Comparison of ENCODE assay signal across 13 cellular contexts in the genomic region with DNA sequence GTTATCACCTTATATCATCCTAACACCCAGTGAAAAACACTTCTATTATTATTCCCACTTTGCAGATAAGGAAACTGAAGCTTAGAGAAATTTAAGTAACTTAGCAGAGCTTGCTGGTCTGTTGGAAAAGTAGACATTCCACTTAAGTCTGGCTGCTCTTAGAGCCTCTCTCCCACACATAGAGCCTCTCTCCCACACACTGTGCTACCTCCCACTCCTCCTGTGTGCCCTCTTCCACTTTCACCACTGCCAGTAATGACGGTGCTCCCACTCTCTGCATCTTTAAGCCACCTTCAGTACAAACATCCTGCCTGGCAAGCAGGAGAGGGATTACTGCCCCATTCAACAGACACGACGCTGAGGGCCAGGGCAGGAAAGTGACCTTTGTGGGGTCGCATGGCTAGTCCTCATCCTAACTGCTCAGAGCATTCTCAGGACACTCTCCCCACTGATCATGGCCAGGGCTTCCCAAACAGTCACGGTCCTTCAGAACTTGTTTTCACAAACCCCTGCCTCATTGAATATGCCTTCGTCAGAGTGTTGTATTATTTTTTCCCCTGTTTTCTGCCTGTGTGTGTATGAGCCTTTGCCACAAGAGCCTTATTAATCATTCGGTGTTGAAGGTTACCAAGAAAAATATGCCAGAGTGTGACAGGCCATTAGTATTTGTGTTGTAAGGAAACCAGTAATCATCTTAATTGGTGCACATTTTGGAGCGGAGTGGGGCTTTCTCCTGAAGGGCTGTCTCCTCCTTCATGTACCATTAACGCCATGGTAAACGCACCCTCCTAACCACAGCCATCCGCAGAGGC.
DNase-seq lines count a peak whose midpoint lies in the region; ATAC-seq, FAIRE-seq and TF ChIP-seq lines count a peak whose summit lies in the region.
"Had no signal": no experiment of that assay in that cellular context is flagged by ENCODE, and none has a peak within 500 bp of the region (broad histone marks: within the 10 kb centered on the region; RNA-seq: fewer than 3 reads in every experiment).

No MANE protein-coding gene starts in this region.

- H3K4me1 ChIP-seq in HepG2 (ENCODE audit: insufficient read depth, low read length), result peaks cover 71% of the 10 kb centered on the region
- no peaks in the 10 kb centered on the region for H3K4me1 ChIP-seq in right lobe of liver
- H3K4me1 ChIP-seq in K562 (replicated peaks in 1 of 2; ENCODE audit: control insufficient read depth in 2 of 2, insufficient read depth in 2 of 2, low read length in 2 of 2), result peaks cover 0 to 24% of the 10 kb centered on the region in 2 experiments; a peak in 3 of 5 replicates
- H3K4me1 ChIP-seq in aorta (ENCODE audit: control insufficient read depth in 1 of 2, insufficient read depth in 2 of 2, low read length in 2 of 2), result peaks cover 2 to 11% of the 10 kb centered on the region in 2 donors

- FAIRE-seq in HepG2 (lab: Jason Lieb, UNC) (no peak), K562 (lab: Jason Lieb, UNC) (no peak)
- FAIRE-seq: endometrium had no signal

- TF ChIP-seq EP300 in HepG2 (IDR thresholded peaks at IDR 0.05; ENCODE audit: low read depth in 2 of 2, low read length in 2 of 2) (no peak), HepG2 (CRISPR knock-in tag; IDR thresholded peaks at IDR 0.05; ENCODE audit: borderline replicate concordance) (no peak), K562 (IDR thresholded peaks at IDR 0.05; ENCODE audit: low read length) (no peak)

- TF ChIP-seq CTCF in HepG2 (CRISPR knock-in tag; IDR thresholded peaks at IDR 0.05) (no peak), right lobe of liver (IDR thresholded peaks at IDR 0.05) (no peak), K562 (IDR thresholded peaks at IDR 0.05 in 2 of 3, conservative IDR thresholded peaks at IDR 0.05 in 1 of 3; ENCODE audit: insufficient read depth in 2 of 3, low read depth in 1 of 3, low read length in 3 of 3) (no peak), nephron (IDR thresholded peaks at IDR 0.05; ENCODE audit: unreplicated experiment in 3 of 3) (no peak)

- H3K9me3 Mint-ChIP-seq in nephron, result no peaks in the 10 kb centered on the region

- H3K27ac ChIP-seq in HepG2 (ENCODE audit: extremely low read length, insufficient read depth, low read length) (no peak overlapping the region), right lobe of liver (no peak overlapping the region), K562 (ENCODE audit: extremely low read depth, low read depth, low read length) (no peak overlapping the region; the same call in 2 of the 3 replicates), aorta (ENCODE audit: low read depth in 1 of 2, low read length in 2 of 2) (peak overlapping the region; percentile 45 to 84)
- H3K27ac ChIP-seq: suprapubic skin had no signal

- peaks cover 6% of the 10 kb centered on the region for H3K27me3 Mint-ChIP-seq in nephron (ENCODE audit: low read depth)
- H3K27me3 Mint-ChIP-seq: activated CD4-positive, alpha-beta T cell treated with anti-CD3 and anti-CD28 coated beads for 36 hours had no signal

- H3K4me3 Mint-ChIP-seq in nephron, result peak overlapping the region in 1 of 3 experiments; percentile 12
- H3K4me3 Mint-ChIP-seq: activated CD4-positive, alpha-beta T cell treated with anti-CD3 and anti-CD28 coated beads for 36 hours had no signal

- CTCF ChIA-PET in HepG2 (lab: Yijun Ruan, JAX; ENCODE audit: low intra/inter-chr PET ratio, low total read pairs), result no interaction called here
- CTCF ChIA-PET in K562 (lab: Yijun Ruan, JAX; ENCODE audit: low intra/inter-chr PET ratio), result no interaction called here

- TF ChIP-seq POLR2A in HepG2 (IDR thresholded peaks at IDR 0.05; ENCODE audit: insufficient read depth in 1 of 2, low read depth in 2 of 2, low read length in 2 of 2) (no peak), right lobe of liver (IDR thresholded peaks at IDR 0.05) (no peak), K562 (conservative IDR thresholded peaks at IDR 0.05) (no peak)

- TF ChIP-seq RAD21 in HepG2 (CRISPR knock-in tag; IDR thresholded peaks at IDR 0.05) (no peak), K562 (CRISPR knock-in tag; conservative IDR thresholded peaks at IDR 0.05 in 1 of 2, IDR thresholded peaks at IDR 0.05 in 1 of 2) (no peak)

- H3K4me2 ChIP-seq in HepG2 (ENCODE audit: low read depth, low read length) (no peak overlapping the region), K562 (ENCODE audit: insufficient read depth, low read length) (no peak overlapping the region; the same call in 1 of the 2 replicates)

- WGBS in HepG2 (ENCODE audit: low lambda C conversion rate), result 92% methylated on average over 10 of the region's 11 CpGs
- 90% methylated on average over 7 of the region's 11 CpGs for WGBS in right lobe of liver (ENCODE audit: insufficient coverage, low coverage, low lambda C conversion rate, missing lambda C conversion rate)
- 74% methylated on average over 11 of the region's 11 CpGs for WGBS in K562 (ENCODE audit: insufficient coverage, low coverage, missing lambda C conversion rate)
- 23 to 35% methylated on average over 11 of the region's 11 CpGs for WGBS in aorta, 2 donors

- DNase-seq in HepG2 (ENCODE audit: low spot score) (no peak), right lobe of liver (no peak), K562 (ENCODE audit: extremely low read depth in 1 of 4, low spot score in 3 of 4) (no peak), aorta (no peak), activated T-cell treated with anti-CD3 and anti-CD28 coated beads for 4 hours (no peak), T-helper 9 cell (no peak)
- DNase-seq: activated CD4-positive, alpha-beta T cell treated with anti-CD3 and anti-CD28 coated beads for 36 hours; MG63; NCI-H510A treated with DMSO at 0.1 percent for 48 hours had no signal

- intact Hi-C loops in HepG2 (cut with micrococcal nuclease; ENCODE audit: unreplicated experiment), result no loop called here
- intact Hi-C loops in right lobe of liver (cut with DNase I), result no loop called here
- intact Hi-C loops in K562 (cut with micrococcal nuclease), result no loop called here
- intact Hi-C loops in aorta (cut with DNase I), result loop anchor here (5.0 kb wide), 3 partner anchors 46 to 161 kb away; no protein-coding TSS in a partner anchor

- no peaks in the 10 kb centered on the region for H3K36me3 Mint-ChIP-seq in nephron (ENCODE audit: low read depth)

- H3K4me3 ChIP-seq in HepG2 (replicated peaks in 1 of 3; ENCODE audit: insufficient read depth in 1 of 3, low read depth in 2 of 3, low read length in 3 of 3) (no peak overlapping the region), right lobe of liver (no peak overlapping the region), K562 (no peak overlapping the region), aorta (ENCODE audit: low read length in 2 of 2) (no peak overlapping the region)
- H3K4me3 ChIP-seq: MG63, suprapubic skin had no signal

- POLR2A ChIA-PET in HepG2 (lab: Yijun Ruan, JAX), result no interaction called here
- POLR2A ChIA-PET in K562 (lab: Yijun Ruan, JAX), result no interaction called here

- peaks cover 3% of the 10 kb centered on the region for H3K9me1 ChIP-seq in K562 (ENCODE audit: control insufficient read depth, insufficient read depth, low read length)

- ATAC-seq in HepG2, result no peak
- no peak for ATAC-seq in right lobe of liver
- ATAC-seq in K562, result peak; percentile 32
- peak; percentile 17 for ATAC-seq in aorta (ENCODE audit: low FRiP score)
- ATAC-seq in SK-N-SH treated with all-trans-retinoic acid at 6 μM for 48 hours, result no peak
- ATAC-seq: activated CD4-positive, alpha-beta T cell treated with anti-CD3 and anti-CD28 coated beads for 36 hours had no signal

- H2AFZ ChIP-seq in HepG2 (ENCODE audit: low read length) (no peak overlapping the region), K562 (ENCODE audit: low read depth, low read length) (no peak overlapping the region)

- H3K4me1 Mint-ChIP-seq in nephron, result peaks cover 45% of the 10 kb centered on the region

- H4K20me1 ChIP-seq in HepG2 (ENCODE audit: insufficient read depth, low read length) (no peaks in the 10 kb centered on the region), K562 (replicated peaks; ENCODE audit: control insufficient read depth, insufficient read depth, low read length) (no peaks in the 10 kb centered on the region; the same call in 1 of the 2 replicates)

- H3K27me3 ChIP-seq in HepG2 (ENCODE audit: control insufficient read depth in 1 of 2, insufficient read depth in 2 of 2, low read length in 2 of 2) (no peaks in the 10 kb centered on the region), right lobe of liver (no peaks in the 10 kb centered on the region), K562 (ENCODE audit: control insufficient read depth in 2 of 2, insufficient read depth in 2 of 2, low read length in 2 of 2) (no peaks in the 10 kb centered on the region; a peak in 1 of 5 replicates), aorta (ENCODE audit: control insufficient read depth in 1 of 2, insufficient read depth in 2 of 2, low read length in 1 of 2) (no peaks in the 10 kb centered on the region)
- H3K27me3 ChIP-seq: MG63, suprapubic skin had no signal

- in situ Hi-C loops in HepG2 (cut with HindIII; ENCODE audit: extremely low pct_ligation_motif_present, low pct_unique_long_range_greater_than_20kb), result no loop called here
- in situ Hi-C loops in K562 (cut with MboI), result no loop called here

- peak overlapping the region; percentile 73 to 93 (median 77) for H3K27ac Mint-ChIP-seq in nephron
- H3K27ac Mint-ChIP-seq: activated CD4-positive, alpha-beta T cell treated with anti-CD3 and anti-CD28 coated beads for 36 hours had no signal

- no peaks in the 10 kb centered on the region for H3K79me2 ChIP-seq in HepG2 (ENCODE audit: insufficient read depth, low read length)
- no peaks in the 10 kb centered on the region for H3K79me2 ChIP-seq in K562 (ENCODE audit: control insufficient read depth, insufficient read depth, low read length)

- H3K36me3 ChIP-seq in HepG2 (replicated peaks in 1 of 2; ENCODE audit: control insufficient read depth in 1 of 2, insufficient read depth in 2 of 2, low read length in 2 of 2) (no peaks in the 10 kb centered on the region), right lobe of liver (no peaks in the 10 kb centered on the region), K562 (ENCODE audit: control insufficient read depth, insufficient read depth, low read length) (no peaks in the 10 kb centered on the region), aorta (ENCODE audit: control insufficient read depth in 1 of 2, insufficient read depth in 2 of 2, low read length in 1 of 2) (no peaks in the 10 kb centered on the region)
- H3K36me3 ChIP-seq: MG63, suprapubic skin had no signal

- no peaks in the 10 kb centered on the region for H3K9me3 ChIP-seq in HepG2 (ENCODE audit: low read length)
- no peaks in the 10 kb centered on the region for H3K9me3 ChIP-seq in right lobe of liver
- no peaks in the 10 kb centered on the region for H3K9me3 ChIP-seq in K562 (replicated peaks; ENCODE audit: control insufficient read depth, insufficient read depth, low read depth, low read length)
- H3K9me3 ChIP-seq in aorta (ENCODE audit: control insufficient read depth, low read length), result no peaks in the 10 kb centered on the region
- H3K9me3 ChIP-seq: MG63, suprapubic skin had no signal

- BruUV-seq in HepG2 (replicated peaks; lab: Mats Ljungman, UMichigan) (no TSS peak), K562 (replicated peaks; lab: Mats Ljungman, UMichigan) (no TSS peak)

- H3K9ac ChIP-seq in HepG2 (ENCODE audit: insufficient read depth, low read depth, low read length) (no peak overlapping the region), K562 (ENCODE audit: insufficient read depth in 1 of 2, low read depth in 2 of 2, low read length in 2 of 2) (peak overlapping the region in 1 of 2 experiments; percentile 24; a peak in 1 of 4 replicates)

TF ChIP-seq in SK-N-SH treated with all-trans-retinoic acid at 6 μM for 48 hours, 23 proteins besides CTCF, POLR2A, EP300 and RAD21 (continues in another document):
- no peak for TF ChIP-seq SNAI2 (CRISPR knock-in tag; IDR thresholded peaks at IDR 0.05)
- no peak for TF ChIP-seq ZFP30 (CRISPR knock-in tag; IDR thresholded peaks at IDR 0.05)

Comparison
In these comparisons a context has a peak if more than half of its experiments do, and no peak if none do; other contexts are left out.
1. ATAC-seq: peak in K562 (single experiment) and aorta (single experiment); none in HepG2 (single experiment), right lobe of liver (0 of 4) and SK-N-SH treated with all-trans-retinoic acid at 6 μM for 48 hours (single experiment).
2. H3K27ac ChIP-seq: peak in aorta (2 of 2); none in HepG2 (single experiment), right lobe of liver (0 of 3) and K562 (single experiment).
3. intact Hi-C loops: an anchor here in aorta (5.0 kb wide); none called in HepG2, right lobe of liver and K562.